ENCODE assay signal across 2 cellular contexts in the genomic region with DNA sequence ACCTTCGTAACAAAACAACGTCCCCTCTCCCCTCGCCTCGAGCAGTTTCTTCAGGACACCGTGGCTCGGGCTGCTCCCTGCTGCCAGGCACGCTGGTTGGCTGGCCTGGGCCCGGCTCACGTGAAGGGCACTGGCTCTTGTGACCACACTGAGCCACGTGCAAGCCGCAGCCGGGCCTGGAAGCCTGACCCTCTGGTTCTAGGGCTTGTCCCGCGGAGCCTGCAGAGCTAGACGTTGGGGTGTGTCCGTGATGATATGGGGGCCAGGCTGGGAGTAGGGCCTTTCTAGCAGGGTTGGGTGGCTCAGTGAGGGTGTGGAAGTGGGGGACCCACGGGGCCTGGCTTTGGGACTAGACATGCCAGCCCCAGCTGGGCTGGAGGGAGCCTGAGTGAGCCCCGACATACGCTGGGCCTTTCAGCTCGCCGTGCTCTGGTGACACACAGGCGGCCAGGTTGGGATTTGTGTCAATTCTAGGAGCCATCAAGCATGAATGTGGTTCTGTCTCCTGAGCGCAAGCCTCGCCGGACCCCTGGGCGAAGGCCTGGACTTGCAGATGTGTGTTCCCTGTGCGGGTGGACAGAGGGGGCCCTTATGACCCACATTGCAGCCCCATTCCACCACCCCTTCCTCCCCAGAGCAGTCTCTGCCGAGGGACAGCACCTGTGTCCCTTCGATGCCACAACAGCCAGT.
TF ChIP-seq lines count a peak whose summit lies in the region.

No MANE protein-coding gene starts in this region.

TF ChIP-seq in SK-N-SH, 30 proteins besides CTCF, POLR2A, EP300 and RAD21 (continued from another document):
- TF ChIP-seq, protein P1, sequence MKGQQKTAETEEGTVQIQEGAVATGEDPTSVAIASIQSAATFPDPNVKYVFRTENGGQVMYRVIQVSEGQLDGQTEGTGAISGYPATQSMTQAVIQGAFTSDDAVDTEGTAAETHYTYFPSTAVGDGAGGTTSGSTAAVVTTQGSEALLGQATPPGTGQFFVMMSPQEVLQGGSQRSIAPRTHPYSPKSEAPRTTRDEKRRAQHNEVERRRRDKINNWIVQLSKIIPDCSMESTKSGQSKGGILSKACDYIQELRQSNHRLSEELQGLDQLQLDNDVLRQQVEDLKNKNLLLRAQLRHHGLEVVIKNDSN (IDR thresholded peaks at IDR 0.05; ENCODE audit: borderline replicate concordance, low read depth) = no peak
- TF ChIP-seq, protein P2, sequence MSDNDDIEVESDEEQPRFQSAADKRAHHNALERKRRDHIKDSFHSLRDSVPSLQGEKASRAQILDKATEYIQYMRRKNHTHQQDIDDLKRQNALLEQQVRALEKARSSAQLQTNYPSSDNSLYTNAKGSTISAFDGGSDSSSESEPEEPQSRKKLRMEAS (IDR thresholded peaks at IDR 0.05; ENCODE audit: low read depth) = no peak
- TF ChIP-seq TCF12 (IDR thresholded peaks at IDR 0.05) (no peak), FOXJ3 (CRISPR knock-in tag; IDR thresholded peaks at IDR 0.05) (no peak), RCOR1 (IDR thresholded peaks at IDR 0.05; ENCODE audit: low read length) (no peak), RFX5 (IDR thresholded peaks at IDR 0.05; ENCODE audit: low read length) (no peak), TAF1 (IDR thresholded peaks at IDR 0.05; ENCODE audit: borderline replicate concordance, low read depth, low read length) (no peak), FOXM1 (IDR thresholded peaks at IDR 0.05; ENCODE audit: low read depth) (no peak)
- TF ChIP-seq, protein P3, sequence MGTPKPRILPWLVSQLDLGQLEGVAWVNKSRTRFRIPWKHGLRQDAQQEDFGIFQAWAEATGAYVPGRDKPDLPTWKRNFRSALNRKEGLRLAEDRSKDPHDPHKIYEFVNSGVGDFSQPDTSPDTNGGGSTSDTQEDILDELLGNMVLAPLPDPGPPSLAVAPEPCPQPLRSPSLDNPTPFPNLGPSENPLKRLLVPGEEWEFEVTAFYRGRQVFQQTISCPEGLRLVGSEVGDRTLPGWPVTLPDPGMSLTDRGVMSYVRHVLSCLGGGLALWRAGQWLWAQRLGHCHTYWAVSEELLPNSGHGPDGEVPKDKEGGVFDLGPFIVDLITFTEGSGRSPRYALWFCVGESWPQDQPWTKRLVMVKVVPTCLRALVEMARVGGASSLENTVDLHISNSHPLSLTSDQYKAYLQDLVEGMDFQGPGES (IDR thresholded peaks at IDR 0.05; ENCODE audit: low read depth, low read length) = no peak
- TF ChIP-seq, protein P4, sequence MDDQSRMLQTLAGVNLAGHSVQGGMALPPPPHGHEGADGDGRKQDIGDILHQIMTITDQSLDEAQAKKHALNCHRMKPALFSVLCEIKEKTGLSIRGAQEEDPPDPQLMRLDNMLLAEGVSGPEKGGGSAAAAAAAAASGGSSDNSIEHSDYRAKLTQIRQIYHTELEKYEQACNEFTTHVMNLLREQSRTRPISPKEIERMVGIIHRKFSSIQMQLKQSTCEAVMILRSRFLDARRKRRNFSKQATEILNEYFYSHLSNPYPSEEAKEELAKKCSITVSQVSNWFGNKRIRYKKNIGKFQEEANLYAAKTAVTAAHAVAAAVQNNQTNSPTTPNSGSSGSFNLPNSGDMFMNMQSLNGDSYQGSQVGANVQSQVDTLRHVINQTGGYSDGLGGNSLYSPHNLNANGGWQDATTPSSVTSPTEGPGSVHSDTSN (IDR thresholded peaks at IDR 0.05) = no peak
- TF ChIP-seq, protein P5, sequence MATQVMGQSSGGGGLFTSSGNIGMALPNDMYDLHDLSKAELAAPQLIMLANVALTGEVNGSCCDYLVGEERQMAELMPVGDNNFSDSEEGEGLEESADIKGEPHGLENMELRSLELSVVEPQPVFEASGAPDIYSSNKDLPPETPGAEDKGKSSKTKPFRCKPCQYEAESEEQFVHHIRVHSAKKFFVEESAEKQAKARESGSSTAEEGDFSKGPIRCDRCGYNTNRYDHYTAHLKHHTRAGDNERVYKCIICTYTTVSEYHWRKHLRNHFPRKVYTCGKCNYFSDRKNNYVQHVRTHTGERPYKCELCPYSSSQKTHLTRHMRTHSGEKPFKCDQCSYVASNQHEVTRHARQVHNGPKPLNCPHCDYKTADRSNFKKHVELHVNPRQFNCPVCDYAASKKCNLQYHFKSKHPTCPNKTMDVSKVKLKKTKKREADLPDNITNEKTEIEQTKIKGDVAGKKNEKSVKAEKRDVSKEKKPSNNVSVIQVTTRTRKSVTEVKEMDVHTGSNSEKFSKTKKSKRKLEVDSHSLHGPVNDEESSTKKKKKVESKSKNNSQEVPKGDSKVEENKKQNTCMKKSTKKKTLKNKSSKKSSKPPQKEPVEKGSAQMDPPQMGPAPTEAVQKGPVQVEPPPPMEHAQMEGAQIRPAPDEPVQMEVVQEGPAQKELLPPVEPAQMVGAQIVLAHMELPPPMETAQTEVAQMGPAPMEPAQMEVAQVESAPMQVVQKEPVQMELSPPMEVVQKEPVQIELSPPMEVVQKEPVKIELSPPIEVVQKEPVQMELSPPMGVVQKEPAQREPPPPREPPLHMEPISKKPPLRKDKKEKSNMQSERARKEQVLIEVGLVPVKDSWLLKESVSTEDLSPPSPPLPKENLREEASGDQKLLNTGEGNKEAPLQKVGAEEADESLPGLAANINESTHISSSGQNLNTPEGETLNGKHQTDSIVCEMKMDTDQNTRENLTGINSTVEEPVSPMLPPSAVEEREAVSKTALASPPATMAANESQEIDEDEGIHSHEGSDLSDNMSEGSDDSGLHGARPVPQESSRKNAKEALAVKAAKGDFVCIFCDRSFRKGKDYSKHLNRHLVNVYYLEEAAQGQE (IDR thresholded peaks at IDR 0.05; ENCODE audit: low read depth, low read length) = no peak
TF ChIP-seq in SK-N-SH: peak in this region for 0.

TF ChIP-seq in SK-N-SH treated with all-trans-retinoic acid at 6 μM for 48 hours, 23 proteins besides CTCF, POLR2A, EP300 and RAD21 (continued from another document):
- TF ChIP-seq ZFP30 (CRISPR knock-in tag; IDR thresholded peaks at IDR 0.05) (no peak), CSDC2 (CRISPR knock-in tag; IDR thresholded peaks at IDR 0.05) (no peak), ARNTL (CRISPR knock-in tag; IDR thresholded peaks at IDR 0.05; ENCODE audit: borderline replicate concordance, low read depth) (no peak), GLIS3 (CRISPR knock-in tag; IDR thresholded peaks at IDR 0.05) (no peak), ZNF70 (CRISPR knock-in tag; IDR thresholded peaks at IDR 0.05) (no peak), PPARA (CRISPR knock-in tag; IDR thresholded peaks at IDR 0.05; ENCODE audit: borderline replicate concordance) (no peak), OSR1 (CRISPR knock-in tag; IDR thresholded peaks at IDR 0.05) (no peak), ZNF8 (CRISPR knock-in tag; IDR thresholded peaks at IDR 0.05) (no peak), SNAI2 (CRISPR knock-in tag; IDR thresholded peaks at IDR 0.05) (no peak), ZNF565 (CRISPR knock-in tag; conservative IDR thresholded peaks at IDR 0.05; ENCODE audit: low read depth) (no peak), TCF4 (CRISPR knock-in tag; IDR thresholded peaks at IDR 0.05; ENCODE audit: borderline replicate concordance) (no peak), ESRRG (CRISPR knock-in tag; IDR thresholded peaks at IDR 0.05) (no peak), ISL1 (CRISPR knock-in tag; IDR thresholded peaks at IDR 0.05) (no peak)
- TF ChIP-seq, protein P6, sequence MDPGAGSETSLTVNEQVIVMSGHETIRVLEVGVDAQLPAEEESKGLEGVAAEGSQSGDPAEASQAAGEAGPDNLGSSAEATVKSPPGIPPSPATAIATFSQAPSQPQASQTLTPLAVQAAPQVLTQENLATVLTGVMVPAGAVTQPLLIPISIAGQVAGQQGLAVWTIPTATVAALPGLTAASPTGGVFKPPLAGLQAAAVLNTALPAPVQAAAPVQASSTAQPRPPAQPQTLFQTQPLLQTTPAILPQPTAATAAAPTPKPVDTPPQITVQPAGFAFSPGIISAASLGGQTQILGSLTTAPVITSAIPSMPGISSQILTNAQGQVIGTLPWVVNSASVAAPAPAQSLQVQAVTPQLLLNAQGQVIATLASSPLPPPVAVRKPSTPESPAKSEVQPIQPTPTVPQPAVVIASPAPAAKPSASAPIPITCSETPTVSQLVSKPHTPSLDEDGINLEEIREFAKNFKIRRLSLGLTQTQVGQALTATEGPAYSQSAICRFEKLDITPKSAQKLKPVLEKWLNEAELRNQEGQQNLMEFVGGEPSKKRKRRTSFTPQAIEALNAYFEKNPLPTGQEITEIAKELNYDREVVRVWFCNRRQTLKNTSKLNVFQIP (CRISPR knock-in tag; IDR thresholded peaks at IDR 0.05; ENCODE audit: borderline replicate concordance, low read depth) = no peak
- TF ChIP-seq, protein P7, sequence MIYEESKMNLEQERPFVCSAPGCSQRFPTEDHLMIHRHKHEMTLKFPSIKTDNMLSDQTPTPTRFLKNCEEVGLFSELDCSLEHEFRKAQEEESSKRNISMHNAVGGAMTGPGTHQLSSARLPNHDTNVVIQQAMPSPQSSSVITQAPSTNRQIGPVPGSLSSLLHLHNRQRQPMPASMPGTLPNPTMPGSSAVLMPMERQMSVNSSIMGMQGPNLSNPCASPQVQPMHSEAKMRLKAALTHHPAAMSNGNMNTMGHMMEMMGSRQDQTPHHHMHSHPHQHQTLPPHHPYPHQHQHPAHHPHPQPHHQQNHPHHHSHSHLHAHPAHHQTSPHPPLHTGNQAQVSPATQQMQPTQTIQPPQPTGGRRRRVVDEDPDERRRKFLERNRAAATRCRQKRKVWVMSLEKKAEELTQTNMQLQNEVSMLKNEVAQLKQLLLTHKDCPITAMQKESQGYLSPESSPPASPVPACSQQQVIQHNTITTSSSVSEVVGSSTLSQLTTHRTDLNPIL (CRISPR knock-in tag; IDR thresholded peaks at IDR 0.05; ENCODE audit: low read depth) = no peak
- TF ChIP-seq, protein P8, sequence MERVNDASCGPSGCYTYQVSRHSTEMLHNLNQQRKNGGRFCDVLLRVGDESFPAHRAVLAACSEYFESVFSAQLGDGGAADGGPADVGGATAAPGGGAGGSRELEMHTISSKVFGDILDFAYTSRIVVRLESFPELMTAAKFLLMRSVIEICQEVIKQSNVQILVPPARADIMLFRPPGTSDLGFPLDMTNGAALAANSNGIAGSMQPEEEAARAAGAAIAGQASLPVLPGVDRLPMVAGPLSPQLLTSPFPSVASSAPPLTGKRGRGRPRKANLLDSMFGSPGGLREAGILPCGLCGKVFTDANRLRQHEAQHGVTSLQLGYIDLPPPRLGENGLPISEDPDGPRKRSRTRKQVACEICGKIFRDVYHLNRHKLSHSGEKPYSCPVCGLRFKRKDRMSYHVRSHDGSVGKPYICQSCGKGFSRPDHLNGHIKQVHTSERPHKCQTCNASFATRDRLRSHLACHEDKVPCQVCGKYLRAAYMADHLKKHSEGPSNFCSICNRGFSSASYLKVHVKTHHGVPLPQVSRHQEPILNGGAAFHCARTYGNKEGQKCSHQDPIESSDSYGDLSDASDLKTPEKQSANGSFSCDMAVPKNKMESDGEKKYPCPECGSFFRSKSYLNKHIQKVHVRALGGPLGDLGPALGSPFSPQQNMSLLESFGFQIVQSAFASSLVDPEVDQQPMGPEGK (CRISPR knock-in tag; IDR thresholded peaks at IDR 0.05; ENCODE audit: borderline replicate concordance) = no peak
TF ChIP-seq in SK-N-SH treated with all-trans-retinoic acid at 6 μM for 48 hours: peak in this region for 0.
